2 cellular contexts compared by ENCODE assay signal in the genomic region with DNA sequence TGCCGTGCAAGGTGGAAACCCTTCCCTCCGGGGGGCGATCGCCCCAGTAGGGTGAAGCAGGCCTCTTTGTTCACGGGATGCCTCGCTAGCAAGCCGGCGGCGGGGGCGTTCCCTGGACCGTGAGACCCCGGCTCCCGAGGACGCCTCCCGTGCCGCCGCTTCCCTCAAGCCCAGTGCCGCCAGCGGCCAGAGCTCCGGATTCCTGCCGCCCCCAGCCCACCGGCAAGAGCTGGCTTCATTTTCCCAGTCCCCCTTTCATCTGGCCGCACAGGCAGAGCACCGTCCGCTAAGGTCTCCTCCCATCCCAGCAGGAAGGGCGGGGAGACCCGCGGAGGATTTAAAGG.
TF ChIP-seq lines count a peak whose summit lies in the region.

No MANE protein-coding gene starts in this region.

TF ChIP-seq in GM12878, 131 proteins besides CTCF, POLR2A, EP300 and RAD21:
- TF ChIP-seq LARP7 (IDR thresholded peaks at IDR 0.05) = peak; percentile 49; the same call in 1 of the 2 replicates
- TF ChIP-seq BHLHE40 (IDR thresholded peaks at IDR 0.05; ENCODE audit: borderline replicate concordance in 1 of 2, low read depth in 2 of 2, low read length in 1 of 2) = 0 out of 4 replicates have a peak, but pooled peaks of 1 of the 2 experiments have one; percentile 49
- TF ChIP-seq IKZF2 (IDR thresholded peaks at IDR 0.05) = peak in 1 of 2 experiments; percentile 29; a peak in 1 of 4 replicates
- no peak for TF ChIP-seq PRDM15 (CRISPR knock-in tag; IDR thresholded peaks at IDR 0.05)
- TF ChIP-seq ZNF24 (IDR thresholded peaks at IDR 0.05) = no peak
- no peak for TF ChIP-seq ZNF217 (IDR thresholded peaks at IDR 0.05)
- peak; percentile 74; the same call in 1 of the 2 replicates for TF ChIP-seq HDGF (IDR thresholded peaks at IDR 0.05)
- TF ChIP-seq CEBPB (IDR thresholded peaks at IDR 0.05; ENCODE audit: borderline replicate concordance in 1 of 2, low read depth in 2 of 2, low read length in 2 of 2) = no peak
- TF ChIP-seq CHD1 (IDR thresholded peaks at IDR 0.05; ENCODE audit: low read depth, low read length) = 0 out of 2 replicates have a peak, but pooled peaks have one; percentile 20
- no peak; the same call in 1 of the 2 replicates for TF ChIP-seq SIN3A (IDR thresholded peaks at IDR 0.05; ENCODE audit: low read depth, low read length)
- TF ChIP-seq EGR1 (IDR thresholded peaks at IDR 0.05; ENCODE audit: borderline replicate concordance in 1 of 2, low read depth in 2 of 2, low read length in 2 of 2) = 0 out of 3 replicates have a peak, but pooled peaks of 1 of the 2 experiments have one; percentile 18
TF ChIP-seq in GM12878: peak in this region for 6.

TF ChIP-seq in HepG2, 621 proteins besides CTCF, POLR2A, EP300 and RAD21 (continues in another document):
- TF ChIP-seq YEATS2 (CRISPR knock-in tag; IDR thresholded peaks at IDR 0.05; ENCODE audit: borderline replicate concordance) = 0 out of 2 replicates have a peak, but pooled peaks have one; percentile 22
- no peak for TF ChIP-seq ZHX2 (IDR thresholded peaks at IDR 0.05; ENCODE audit: low read depth)
- no peak for TF ChIP-seq ZHX2 (CRISPR knock-in tag; IDR thresholded peaks at IDR 0.05; ENCODE audit: borderline replicate concordance)
- TF ChIP-seq, protein P1, sequence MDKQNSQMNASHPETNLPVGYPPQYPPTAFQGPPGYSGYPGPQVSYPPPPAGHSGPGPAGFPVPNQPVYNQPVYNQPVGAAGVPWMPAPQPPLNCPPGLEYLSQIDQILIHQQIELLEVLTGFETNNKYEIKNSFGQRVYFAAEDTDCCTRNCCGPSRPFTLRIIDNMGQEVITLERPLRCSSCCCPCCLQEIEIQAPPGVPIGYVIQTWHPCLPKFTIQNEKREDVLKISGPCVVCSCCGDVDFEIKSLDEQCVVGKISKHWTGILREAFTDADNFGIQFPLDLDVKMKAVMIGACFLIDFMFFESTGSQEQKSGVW (CRISPR knock-in tag; IDR thresholded peaks at IDR 0.05; ENCODE audit: borderline replicate concordance) = no peak
- TF ChIP-seq ZNF142 (CRISPR knock-in tag; IDR thresholded peaks at IDR 0.05) = peak; percentile 17; the same call in 1 of the 2 replicates
- TF ChIP-seq ZNF746 (CRISPR knock-in tag; IDR thresholded peaks at IDR 0.05) = peak; percentile 33; the same call in 1 of the 2 replicates
- no peak for TF ChIP-seq RARA (CRISPR knock-in tag; IDR thresholded peaks at IDR 0.05)
- peak; percentile 60 for TF ChIP-seq ZNF407 (CRISPR knock-in tag; IDR thresholded peaks at IDR 0.05; ENCODE audit: not compliant biosample characterization)
- TF ChIP-seq NCOA5 (CRISPR knock-in tag; IDR thresholded peaks at IDR 0.05) = no peak
- TF ChIP-seq ZNF136 (CRISPR knock-in tag; IDR thresholded peaks at IDR 0.05; ENCODE audit: low read depth) = 0 out of 2 replicates have a peak, but pooled peaks have one; percentile 39
- TF ChIP-seq ZNF530 (CRISPR knock-in tag; IDR thresholded peaks at IDR 0.05; ENCODE audit: low read depth) = no peak
- TF ChIP-seq BCLAF1 (IDR thresholded peaks at IDR 0.05) = no peak
- no peak for TF ChIP-seq ZNF7 (CRISPR knock-in tag; IDR thresholded peaks at IDR 0.05)
- TF ChIP-seq PRPF4 (IDR thresholded peaks at IDR 0.05; ENCODE audit: low read depth, low read length, poor library complexity, severe bottlenecking) = no peak
- TF ChIP-seq ZNF225 (CRISPR knock-in tag; IDR thresholded peaks at IDR 0.05) = no peak
- no peak for TF ChIP-seq SMAD3 (CRISPR knock-in tag; IDR thresholded peaks at IDR 0.05)
- TF ChIP-seq NCOA1 (CRISPR knock-in tag; IDR thresholded peaks at IDR 0.05) = no peak
- TF ChIP-seq ZNF329 (CRISPR knock-in tag; IDR thresholded peaks at IDR 0.05; ENCODE audit: low read depth) = no peak
- TF ChIP-seq TSC22D2 (CRISPR knock-in tag; IDR thresholded peaks at IDR 0.05; ENCODE audit: borderline replicate concordance) = no peak
- 0 out of 2 replicates have a peak, but pooled peaks have one; percentile 11 for TF ChIP-seq ARID2 (CRISPR knock-in tag; IDR thresholded peaks at IDR 0.05; ENCODE audit: borderline replicate concordance)
- no peak for TF ChIP-seq HNRNPL (IDR thresholded peaks at IDR 0.05; ENCODE audit: low read depth, low read length)
- 0 out of 2 replicates have a peak, but pooled peaks have one; percentile 23 for TF ChIP-seq ELF1 (CRISPR knock-in tag; IDR thresholded peaks at IDR 0.05)
- peak; percentile 82 for TF ChIP-seq HIVEP1 (CRISPR knock-in tag; IDR thresholded peaks at IDR 0.05)
